4 cellular contexts compared by ENCODE assay signal in the genomic region with DNA sequence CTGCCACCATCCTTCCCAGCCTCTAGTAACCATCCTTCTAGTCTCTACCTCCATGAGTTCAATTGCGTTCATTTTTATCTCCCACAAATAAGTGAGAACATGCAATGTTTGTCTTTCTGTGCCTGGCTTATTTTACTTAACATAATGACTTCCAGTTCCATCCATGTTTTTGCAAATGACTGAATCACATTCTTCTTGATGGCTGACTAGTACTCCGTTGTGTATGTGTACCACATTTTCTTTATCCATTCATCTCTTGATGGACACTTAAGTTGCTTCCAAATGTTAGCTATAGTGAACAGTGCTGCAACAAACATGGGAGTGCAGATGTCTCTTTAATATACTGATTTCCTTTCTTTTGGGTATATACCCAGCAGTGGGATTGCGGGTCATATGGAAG. TPM values are rescaled to one million over a fixed set of nuclear protein-coding genes. Genes with fewer than 3 reads are reported as not detected.
"Had no signal": no experiment of that assay in that cellular context is flagged by ENCODE, and none has a peak within 500 bp of the region (broad histone marks: within the 10 kb centered on the region; RNA-seq: fewer than 3 reads in every experiment).

No MANE protein-coding gene starts in this region.

RNA-seq across cellular contexts. Expression of a gene that starts 25.7 kb away (rescaled TPM):
- total RNA-seq: dermis blood vessel endothelial cell, dermis microvascular lymphatic vessel endothelial cell, gastrocnemius medialis had no signal
- polyA plus RNA-seq: foreskin keratinocyte had no signal
